Comparison of ENCODE assay signal across 7 cellular contexts in genomic region chr1:84603941-84604830, GRCh38. TPM values are rescaled to one million over a fixed set of nuclear protein-coding genes. Genes with fewer than 3 reads are reported as not detected.
DNase-seq lines count a peak whose midpoint lies in the region; ATAC-seq and TF ChIP-seq lines count a peak whose summit lies in the region.

No MANE protein-coding gene starts in this region.

- no peak overlapping the region for H3K27ac ChIP-seq in iPS DF 6.9 (ENCODE audit: low read length)
- no peak overlapping the region for H3K27ac ChIP-seq in upper lobe of right lung
- peak overlapping the region in 1 of 4 donors; percentile 19 for H3K27ac ChIP-seq in Peyer's patch

- H3K4me1 ChIP-seq in iPS DF 6.9 (ENCODE audit: control insufficient read depth, insufficient read depth, low read length) (no peaks in the 10 kb centered on the region), upper lobe of right lung (no peaks in the 10 kb centered on the region), Peyer's patch (no peaks in the 10 kb centered on the region)

- TF ChIP-seq CTCF in upper lobe of right lung (IDR thresholded peaks at IDR 0.05), result peak; percentile 40
- peak in 2 of 6 experiments; percentile 15 to 22 for TF ChIP-seq CTCF in Peyer's patch (IDR thresholded peaks at IDR 0.05)

- no peaks in the 10 kb centered on the region for H3K36me3 ChIP-seq in iPS DF 6.9 (ENCODE audit: control insufficient read depth, insufficient read depth, low read length)
- H3K36me3 ChIP-seq in upper lobe of right lung, result no peaks in the 10 kb centered on the region
- H3K36me3 ChIP-seq in Peyer's patch, result no peaks in the 10 kb centered on the region

- H3K27me3 ChIP-seq in iPS DF 6.9 (ENCODE audit: control insufficient read depth, insufficient read depth, low read length), result no peaks in the 10 kb centered on the region
- no peaks in the 10 kb centered on the region for H3K27me3 ChIP-seq in upper lobe of right lung
- no peaks in the 10 kb centered on the region for H3K27me3 ChIP-seq in Peyer's patch

- no peak for TF ChIP-seq POLR2A in Peyer's patch (IDR thresholded peaks at IDR 0.05)

- ATAC-seq in upper lobe of right lung, result peak; percentile 32
- ATAC-seq in GM21367 (IDR thresholded peaks at IDR 0.05; ENCODE audit: unreplicated experiment), result no peak
- no peak for ATAC-seq in HG02759 (IDR thresholded peaks at IDR 0.05; ENCODE audit: unreplicated experiment)

- WGBS in iPS DF 6.9 (ENCODE audit: insufficient coverage, insufficient read length), result no CpG with 5 or more reads among the region's 15 CpGs

- no peak overlapping the region for H3K4me3 ChIP-seq in iPS DF 6.9 (ENCODE audit: low read length)
- H3K4me3 ChIP-seq in upper lobe of right lung, result peak overlapping the region; percentile 17
- H3K4me3 ChIP-seq in Peyer's patch, result no peak overlapping the region

- H3K9me3 ChIP-seq in iPS DF 6.9 (ENCODE audit: control insufficient read depth, insufficient read depth, low read length), result peaks cover 3% of the 10 kb centered on the region
- peaks cover 6% of the 10 kb centered on the region for H3K9me3 ChIP-seq in upper lobe of right lung
- H3K9me3 ChIP-seq in Peyer's patch, result peaks cover 0 to 7% (median 2%) of the 10 kb centered on the region in 4 donors

- intact Hi-C loops in upper lobe of right lung (cut with DNase I), result no loop called here

- DNase-seq in HT1080 (ENCODE audit: low read depth) (peak; percentile 86), amniotic stem cell (lab: John Stamatoyannopoulos, UW) (peak; percentile 92), iPS DF 6.9 (ENCODE audit: low read depth, low spot score) (peak; percentile 13), upper lobe of right lung (no peak), Peyer's patch (no peak)

RNA-seq across cellular contexts. Expression of gene CTBS, which starts 29.9 kb away (rescaled TPM):
- 4.7 and 5.2 TPM in 2 replicates for total RNA-seq in HT1080 (2014; rRNA removed; shearing (Covaris generic))
- polyA plus RNA-seq in HT1080 (2015; cell fraction: cytosol; rRNA removed), result 22.3 and 23.0 TPM in 2 replicates
- 19.8 and 20.1 TPM in 2 replicates for polyA plus RNA-seq in HT1080 (2015; cell fraction: nucleus; rRNA removed)
- total RNA-seq in upper lobe of right lung, result 24.3 TPM
- 10 to 100 TPM in 3 of 4 donors, 1 to 10 TPM in 1; 5.0 to 18.4 (median 11.4) TPM for total RNA-seq in Peyer's patch

Comparison
In these comparisons a context has a peak if more than half of its experiments do, and no peak if none do; other contexts are left out.
1. DNase-seq: peak in HT1080 (single experiment), amniotic stem cell (single experiment) and iPS DF 6.9 (single experiment); none in upper lobe of right lung (single experiment) and Peyer's patch (0 of 3).